Comparison of ENCODE assay signal across 8 cellular contexts in genomic region chr22:46035380-46035741, GRCh38. TPM values are rescaled to one million over a fixed set of nuclear protein-coding genes. Genes with fewer than 3 reads are reported as not detected.
DNase-seq lines count a peak whose midpoint lies in the region; ATAC-seq and TF ChIP-seq lines count a peak whose summit lies in the region.

No MANE protein-coding gene starts in this region.

- no peaks in the 10 kb centered on the region for H3K27me3 Mint-ChIP-seq in T-cell

- CTCF ChIA-PET in T-cell (lab: Charles Lee): interaction anchor here in 1 of 2 donors (0.6 to 3.3 kb wide), 7 partner anchors 28 to 873 kb away, joined by 3 to 78 read pairs (median 3); partner anchors contain the start of gene TBC1D22A

- H3K4me3 ChIP-seq in GM12875 (ENCODE audit: low read depth, low read length) (peak overlapping the region; percentile 49), fibroblast of pulmonary artery (replicated peaks; ENCODE audit: low read depth, low read length) (peak overlapping the region; percentile 60)

- H3K9me3 Mint-ChIP-seq in T-cell: no peaks in the 10 kb centered on the region

- no peak for ATAC-seq in T-cell (replicated peaks in 1 of 4)
- ATAC-seq in HG03469 (IDR thresholded peaks at IDR 0.05; ENCODE audit: unreplicated experiment): no peak
- no peak for ATAC-seq in HG03039 (IDR thresholded peaks at IDR 0.05; ENCODE audit: unreplicated experiment)

- TF ChIP-seq CTCF in GM12875 (IDR thresholded peaks at IDR 0.05; ENCODE audit: borderline replicate concordance, insufficient read depth, low read depth, low read length): no peak
- no peak for TF ChIP-seq CTCF in fibroblast of pulmonary artery (IDR thresholded peaks at IDR 0.05; ENCODE audit: low read length, missing control alignments)

- POLR2A ChIA-PET in T-cell (lab: Charles Lee): interaction anchor here (0.6 to 1.9 kb wide), 3 partner anchors 22 to 38 kb away, joined by 4 to 8 read pairs (median 4); no protein-coding TSS in a partner anchor

- H3K4me3 Mint-ChIP-seq in T-cell: peak overlapping the region; percentile 71 to 84 (median 79)

- H3K36me3 Mint-ChIP-seq in T-cell: no peaks in the 10 kb centered on the region

- H3K4me1 Mint-ChIP-seq in T-cell: peaks cover 11 to 20% (median 20%) of the 10 kb centered on the region in 3 donors

- H3K27ac Mint-ChIP-seq in T-cell: peak overlapping the region; percentile 83 to 90

- DNase-seq in T-cell: no peak
- DNase-seq in fibroblast of pulmonary artery (ENCODE audit: low read depth): no peak
- peak; percentile 40 for DNase-seq in retina
- no peak for DNase-seq in NCI-H2171 treated with DMSO at 0.1 percent for 48 hours (lab: John Stamatoyannopoulos, UW)
- DNase-seq in NCI-H2196 treated with DMSO at 0.1 percent for 48 hours (lab: John Stamatoyannopoulos, UW; ENCODE audit: unreplicated experiment): no peak

RNA-seq across cellular contexts. Expression of gene WNT7B, which starts 58.4 kb away (rescaled TPM):
- total RNA-seq in T-cell: under 1 TPM in 1 of 5 donors, not detected in 4; 0.15 TPM
